14 cellular contexts compared by ENCODE assay signal in the genomic region with DNA sequence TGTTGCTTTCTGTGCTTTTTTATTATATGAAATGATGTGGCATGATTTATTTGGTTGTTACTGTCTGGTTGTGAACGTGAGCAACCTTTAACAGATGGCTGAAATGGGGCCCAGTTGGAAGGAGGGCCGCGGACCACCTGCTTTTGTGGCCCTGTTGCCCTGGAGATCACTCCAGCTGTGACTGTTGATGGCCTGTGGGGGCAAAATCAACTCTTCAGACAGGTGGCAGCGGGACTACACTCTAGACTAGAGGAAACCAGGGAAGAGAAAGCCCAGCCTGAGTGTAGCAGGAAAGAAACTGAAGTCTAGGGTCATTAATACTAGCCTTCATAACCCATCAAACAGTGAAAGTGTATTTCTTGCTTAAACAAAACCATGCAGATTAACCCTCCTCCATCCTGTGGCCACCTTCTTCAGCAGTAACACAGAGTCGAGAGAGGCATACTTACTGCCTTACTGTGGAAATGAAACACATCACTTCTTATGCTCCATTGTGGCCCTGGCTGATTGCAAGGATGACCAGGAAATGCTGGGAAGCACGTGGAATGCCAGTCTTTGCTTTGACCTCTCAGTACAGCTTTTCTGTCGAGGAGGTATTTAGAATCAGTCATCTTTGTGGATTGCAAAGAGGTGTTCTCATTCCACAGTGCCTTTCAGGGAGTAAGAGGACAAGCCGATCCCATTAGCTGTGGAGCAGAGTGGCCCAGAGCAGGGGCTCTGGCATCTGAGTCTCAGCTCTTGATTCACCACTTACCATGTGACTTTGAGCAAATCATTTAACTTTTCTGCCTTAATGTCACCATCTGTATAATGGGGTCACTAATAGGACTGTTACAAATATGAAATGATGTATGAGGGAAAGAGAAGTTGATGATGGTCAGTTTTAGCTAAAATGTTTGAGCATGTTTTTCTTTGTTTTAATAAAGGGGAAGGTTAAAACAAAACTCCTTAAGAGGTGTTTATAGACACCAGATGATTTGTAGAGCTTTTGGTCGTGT.
DNase-seq lines count a peak whose midpoint lies in the region; ATAC-seq and TF ChIP-seq lines count a peak whose summit lies in the region.
"Had no signal": no experiment of that assay in that cellular context is flagged by ENCODE, and none has a peak within 500 bp of the region (broad histone marks: within the 10 kb centered on the region; RNA-seq: fewer than 3 reads in every experiment).

No MANE protein-coding gene starts in this region.

- no peaks in the 10 kb centered on the region for H3K9me2 ChIP-seq in GM23248 (ENCODE audit: insufficient read depth)

- peaks cover 2 to 10% of the 10 kb centered on the region in 2 donors for H3K36me3 Mint-ChIP-seq in CD14-positive monocyte
- no peaks in the 10 kb centered on the region for H3K36me3 Mint-ChIP-seq in memory B cell
- H3K36me3 Mint-ChIP-seq: IgD-negative memory B cell had no signal

- H3K27ac Mint-ChIP-seq in CD14-positive monocyte (peak overlapping the region in 5 of 7 donors; percentile 9 to 48 (median 21)), memory B cell (peak overlapping the region; percentile 84)

- POLR2A ChIA-PET in RWPE1 (lab: Yijun Ruan, JAX; ENCODE audit: low non-redundant PET): no interaction called here

- no peak overlapping the region for H3K9ac ChIP-seq in GM23248
- H3K9ac ChIP-seq: BLaER1 treated with 17β-estradiol and CSF1 and Interleukin-3, amounts not matched to agents 10 nM and 100 nM had no signal

- peaks cover 41% of the 10 kb centered on the region for H3F3A ChIP-seq in GM23248 (ENCODE audit: insufficient read depth)

- peaks cover 33% of the 10 kb centered on the region for H3K4me1 Mint-ChIP-seq in CD14-positive monocyte
- H3K4me1 Mint-ChIP-seq in memory B cell: peaks cover 49% of the 10 kb centered on the region

- 0 out of 2 replicates have a peak, but pooled peaks cover 2% of the 10 kb centered on the region for H4K20me1 ChIP-seq in GM23248 (ENCODE audit: insufficient read depth)

- H3K4me3 ChIP-seq in RWPE2 (ENCODE audit: severe bottlenecking) (no peak overlapping the region), GM23248 (no peak overlapping the region)
- H3K4me3 ChIP-seq: BLaER1 treated with 17β-estradiol and CSF1 and Interleukin-3, amounts not matched to agents 10 nM and 100 nM; hepatocyte had no signal

- H3K4me3 Mint-ChIP-seq in CD14-positive monocyte (no peak overlapping the region), memory B cell (no peak overlapping the region)

- H3K36me3 ChIP-seq in RWPE2 (ENCODE audit: low read depth) (no peaks in the 10 kb centered on the region), GM23248 (ENCODE audit: low read depth) (no peaks in the 10 kb centered on the region)

- peaks cover 94% of the 10 kb centered on the region for H3K79me2 ChIP-seq in GM23248 (ENCODE audit: insufficient read depth)

- H3K9me3 ChIP-seq in RWPE2 (ENCODE audit: severe bottlenecking) (no peaks in the 10 kb centered on the region), GM23248 (ENCODE audit: low read depth) (no peaks in the 10 kb centered on the region)
- H3K9me3 ChIP-seq: BLaER1 treated with 17β-estradiol and CSF1 and Interleukin-3, amounts not matched to agents 10 nM and 100 nM had no signal

- H3K4me1 ChIP-seq in RWPE2 (ENCODE audit: insufficient read depth, poor library complexity, severe bottlenecking) (peaks cover 42% of the 10 kb centered on the region), GM23248 (ENCODE audit: insufficient read depth) (peaks cover 50% of the 10 kb centered on the region)

- no peak overlapping the region for H3K4me2 ChIP-seq in GM23248 (ENCODE audit: unreplicated experiment)
- H3K4me2 ChIP-seq: hepatocyte had no signal

- 87 to 88% methylated on average over 9 of the region's 9 CpGs for WGBS in GM23248 (ENCODE audit: low coverage in 1 of 2, low lambda C conversion rate in 2 of 2, missing lambda C conversion rate in 2 of 2), 2 experiments

- H3K9me3 Mint-ChIP-seq in CD14-positive monocyte (no peaks in the 10 kb centered on the region), memory B cell (no peaks in the 10 kb centered on the region)
- H3K9me3 Mint-ChIP-seq: IgD-negative memory B cell had no signal

- intact Hi-C loops in CD14-positive monocyte (cut with micrococcal nuclease): no loop called here

- no peaks in the 10 kb centered on the region for H3K27me3 ChIP-seq in RWPE2 (ENCODE audit: insufficient read depth, poor library complexity, severe bottlenecking)
- H3K27me3 ChIP-seq in GM23248 (replicated peaks; ENCODE audit: insufficient read depth): no peaks in the 10 kb centered on the region
- H3K27me3 ChIP-seq: BLaER1 treated with 17β-estradiol and CSF1 and Interleukin-3, amounts not matched to agents 10 nM and 100 nM; hepatocyte had no signal

- ATAC-seq in HG03521 (IDR thresholded peaks at IDR 0.05; ENCODE audit: unreplicated experiment) (peak; percentile 57), RWPE2 (ENCODE audit: low read depth) (no peak), memory B cell (ENCODE audit: low read depth) (peak; percentile 21)
- no peak for ATAC-seq in stimulated activated naive CD8-positive, alpha-beta T cell treated with anti-CD3 and anti-CD28 coated beads, Interleukin-15, Interleukin-2, amounts not matched to agents 100 U/mL and 50 U/mL, for 24 hours

- H2AFZ ChIP-seq in GM23248: no peak overlapping the region
- H2AFZ ChIP-seq: hepatocyte had no signal

- in situ Hi-C loops in GM23248 (cut with MboI): no loop called here

- no peak for DNase-seq in CD14-positive monocyte (ENCODE audit: low spot score)
- DNase-seq in RWPE2 (ENCODE audit: low spot score): no peak
- no peak for DNase-seq in memory B cell (ENCODE audit: low spot score in 2 of 2)
- no peak for DNase-seq in retina
- no peak for DNase-seq in stimulated activated naive CD8-positive, alpha-beta T cell treated with anti-CD3 and anti-CD28 coated beads, Interleukin-15, Interleukin-2, amounts not matched to agents 100 U/mL and 50 U/mL, for 24 hours
- DNase-seq in RWPE1 (ENCODE audit: low spot score): no peak
- no peak for DNase-seq in GM23248
- DNase-seq: activated CD4-positive, alpha-beta T cell treated with anti-CD3 and anti-CD28 coated beads, Interleukin-2, amount 50 U/mL, for 48 hours; occipital lobe; RPMI8226 had no signal

- no peaks in the 10 kb centered on the region for H3K27me3 Mint-ChIP-seq in CD14-positive monocyte (ENCODE audit: low read depth in 3 of 3)
- H3K27me3 Mint-ChIP-seq in memory B cell: no peaks in the 10 kb centered on the region
- H3K27me3 Mint-ChIP-seq: IgD-negative memory B cell had no signal

- H3K27ac ChIP-seq in RWPE2 (ENCODE audit: poor library complexity, severe bottlenecking) (peak overlapping the region; percentile 3), RWPE1 (no peak overlapping the region), GM23248 (no peak overlapping the region)
- H3K27ac ChIP-seq: BLaER1 treated with 17β-estradiol and CSF1 and Interleukin-3, amounts not matched to agents 10 nM and 100 nM; hepatocyte had no signal

- no peak for TF ChIP-seq CTCF in CD14-positive monocyte (IDR thresholded peaks at IDR 0.05)
- TF ChIP-seq CTCF in RWPE2 (IDR thresholded peaks at IDR 0.05; ENCODE audit: poor library complexity, severe bottlenecking): no peak
- no peak for TF ChIP-seq CTCF in RWPE1 (conservative IDR thresholded peaks at IDR 0.05; ENCODE audit: low read depth)

- CTCF ChIA-PET in RWPE1 (lab: Yijun Ruan, JAX): no interaction called here

Comparison
In these comparisons a context has a peak if more than half of its experiments do, and no peak if none do; other contexts are left out.
1. ATAC-seq: peak in HG03521 (single experiment) and memory B cell (single experiment); none in RWPE2 (single experiment) and stimulated activated naive CD8-positive, alpha-beta T cell treated with anti-CD3 and anti-CD28 coated beads, Interleukin-15, Interleukin-2, amounts not matched to agents 100 U/mL and 50 U/mL, for 24 hours (single experiment).